ENCODE assay signal across 9 cellular contexts in genomic region chr2:178194600-178195389, GRCh38. TPM values are rescaled to one million over a fixed set of nuclear protein-coding genes. Genes with fewer than 3 reads are reported as not detected.
DNase-seq lines count a peak whose midpoint lies in the region; ATAC-seq, FAIRE-seq and TF ChIP-seq lines count a peak whose summit lies in the region.
"Had no signal": no experiment of that assay in that cellular context is flagged by ENCODE, and none has a peak within 500 bp of the region (broad histone marks: within the 10 kb centered on the region; RNA-seq: fewer than 3 reads in every experiment).

No MANE protein-coding gene starts in this region.

- no peak overlapping the region for H3K27ac Mint-ChIP-seq in activated T-helper 2 cell treated with anti-CD3 and anti-CD28 coated beads, Interferon-gamma antibody, Interleukin-2, Interleukin-4, amounts not matched to agents 10 μg/mL and 5 μg/mL and 100 μg/mL, durations not matched to agents 14 hours and 24 hours and 36 hours
- H3K27ac Mint-ChIP-seq in nephron progenitor cell: peak overlapping the region; percentile 61

- peak; percentile 9 for ATAC-seq in HG02623 (IDR thresholded peaks at IDR 0.05; ENCODE audit: unreplicated experiment)

- peak overlapping the region; percentile 70 for H3K4me3 Mint-ChIP-seq in activated T-helper 2 cell treated with anti-CD3 and anti-CD28 coated beads, Interferon-gamma antibody, Interleukin-2, Interleukin-4, amounts not matched to agents 10 μg/mL and 5 μg/mL and 100 μg/mL, durations not matched to agents 14 hours and 24 hours and 36 hours (ENCODE audit: low read depth)
- H3K4me3 Mint-ChIP-seq in nephron progenitor cell: peak overlapping the region; percentile 91

- H3K36me3 Mint-ChIP-seq in activated T-helper 2 cell treated with anti-CD3 and anti-CD28 coated beads, Interferon-gamma antibody, Interleukin-2, Interleukin-4, amounts not matched to agents 10 μg/mL and 5 μg/mL and 100 μg/mL, durations not matched to agents 14 hours and 24 hours and 36 hours (ENCODE audit: low read depth): no peaks in the 10 kb centered on the region
- H3K36me3 Mint-ChIP-seq in nephron progenitor cell (ENCODE audit: low read depth): no peaks in the 10 kb centered on the region

- H3K4me1 Mint-ChIP-seq in activated T-helper 2 cell treated with anti-CD3 and anti-CD28 coated beads, Interferon-gamma antibody, Interleukin-2, Interleukin-4, amounts not matched to agents 10 μg/mL and 5 μg/mL and 100 μg/mL, durations not matched to agents 14 hours and 24 hours and 36 hours (ENCODE audit: low read depth): peaks cover 15% of the 10 kb centered on the region
- peaks cover 38% of the 10 kb centered on the region for H3K4me1 Mint-ChIP-seq in nephron progenitor cell

- DNase-seq in NCI-H1417 (lab: John Stamatoyannopoulos, UW) (peak; percentile 11 to 81 (median 80)), NCI-H1417 treated with DMSO at 0.1 percent for 48 hours (lab: John Stamatoyannopoulos, UW) (no peak), NCI-H2171 treated with DMSO at 0.1 percent for 48 hours (lab: John Stamatoyannopoulos, UW) (peak; percentile 71), frontal cortex (ENCODE audit: low spot score in 2 of 2) (peak; percentile 42 to 43), nephron progenitor cell (peak; percentile 74), NCI-H2029 (lab: John Stamatoyannopoulos, UW) (no peak)
- no peak for DNase-seq in activated T-helper 2 cell treated with anti-CD3 and anti-CD28 coated beads, Interferon-gamma antibody, Interleukin-2, Interleukin-4, amounts not matched to agents 10 μg/mL and 5 μg/mL and 100 μg/mL, durations not matched to agents 14 hours and 24 hours and 36 hours (ENCODE audit: low spot score)

- H3K9me3 Mint-ChIP-seq in activated T-helper 2 cell treated with anti-CD3 and anti-CD28 coated beads, Interferon-gamma antibody, Interleukin-2, Interleukin-4, amounts not matched to agents 10 μg/mL and 5 μg/mL and 100 μg/mL, durations not matched to agents 14 hours and 24 hours and 36 hours: no peaks in the 10 kb centered on the region
- no peaks in the 10 kb centered on the region for H3K9me3 Mint-ChIP-seq in nephron progenitor cell

- H3K27me3 Mint-ChIP-seq in activated T-helper 2 cell treated with anti-CD3 and anti-CD28 coated beads, Interferon-gamma antibody, Interleukin-2, Interleukin-4, amounts not matched to agents 10 μg/mL and 5 μg/mL and 100 μg/mL, durations not matched to agents 14 hours and 24 hours and 36 hours (ENCODE audit: low read depth): peaks cover 65% of the 10 kb centered on the region
- H3K27me3 Mint-ChIP-seq in nephron progenitor cell (ENCODE audit: low read depth, poor library complexity): peaks cover 34% of the 10 kb centered on the region

- intact Hi-C loops in activated T-helper 2 cell treated with anti-CD3 and anti-CD28 coated beads, Interferon-gamma antibody, Interleukin-2, Interleukin-4, amounts not matched to agents 10 μg/mL and 5 μg/mL and 100 μg/mL, durations not matched to agents 14 hours and 24 hours and 36 hours (cut with micrococcal nuclease): loop anchor here (2.0 to 10.0 kb wide), 2 partner anchors 82 to 220 kb away; partner anchors contain the start of gene RBM45

- no peak for FAIRE-seq in frontal cortex (lab: Jason Lieb, UNC)
- FAIRE-seq: A204.1 had no signal

- TF ChIP-seq CTCF in nephron progenitor cell (IDR thresholded peaks at IDR 0.05): no peak

RNA-seq across cellular contexts. Expression of gene OSBPL6, which starts 0.5 kb away (rescaled TPM):
- 1.8 and 2.3 TPM in 2 replicates for total RNA-seq in activated T-helper 2 cell treated with anti-CD3 and anti-CD28 coated beads, Interferon-gamma antibody, Interleukin-2, Interleukin-4, amounts not matched to agents 10 μg/mL and 5 μg/mL and 100 μg/mL, durations not matched to agents 14 hours and 24 hours and 36 hours
- 11.4 TPM for total RNA-seq in frontal cortex

Comparison
In these comparisons a context has a peak if more than half of its experiments do, and no peak if none do; other contexts are left out.
1. DNase-seq: peak in NCI-H1417 (3 of 3), NCI-H2171 treated with DMSO at 0.1 percent for 48 hours (single experiment), frontal cortex (2 of 2) and nephron progenitor cell (single experiment); none in NCI-H1417 treated with DMSO at 0.1 percent for 48 hours (single experiment), activated T-helper 2 cell treated with anti-CD3 and anti-CD28 coated beads, Interferon-gamma antibody, Interleukin-2, Interleukin-4, amounts not matched to agents 10 μg/mL and 5 μg/mL and 100 μg/mL, durations not matched to agents 14 hours and 24 hours and 36 hours (single experiment) and NCI-H2029 (single experiment).